In the genomic region with DNA sequence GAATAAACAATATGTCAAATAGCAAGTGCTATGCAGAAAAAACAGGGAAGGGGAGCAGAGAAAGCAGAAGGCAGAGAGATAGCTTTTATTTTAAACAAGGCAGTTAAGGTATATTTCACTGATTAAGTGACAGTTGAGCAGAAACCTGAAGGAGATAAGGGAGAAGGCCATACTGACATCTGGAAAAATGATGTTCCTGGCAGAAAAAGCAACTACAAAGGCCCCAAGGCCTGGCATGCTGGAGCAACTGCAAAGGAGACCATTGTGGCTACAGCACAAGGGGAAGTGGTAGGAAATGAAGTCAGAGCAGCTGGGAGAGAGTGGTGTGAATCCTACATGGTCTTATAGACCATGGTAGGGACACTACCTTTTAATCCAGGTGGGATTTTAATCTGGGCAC, we compare ENCODE assay signal across 15 cellular contexts. TPM values are rescaled to one million over a fixed set of nuclear protein-coding genes. Genes with fewer than 3 reads are reported as not detected.
DNase-seq lines count a peak whose midpoint lies in the region; ATAC-seq and TF ChIP-seq lines count a peak whose summit lies in the region.
"Had no signal": no experiment of that assay in that cellular context is flagged by ENCODE, and none has a peak within 500 bp of the region (broad histone marks: within the 10 kb centered on the region; RNA-seq: fewer than 3 reads in every experiment).

No MANE protein-coding gene starts in this region.

- ATAC-seq in left ventricle myocardium superior, result peak; percentile 26
- no peak for ATAC-seq in Right ventricle myocardium inferior
- no peak for ATAC-seq in T-helper 17 cell
- ATAC-seq in upper lobe of right lung, result peak; percentile 62
- ATAC-seq in GM18502 (IDR thresholded peaks at IDR 0.05; ENCODE audit: poor library complexity, unreplicated experiment), result no peak
- ATAC-seq in GM19395 (IDR thresholded peaks at IDR 0.05; ENCODE audit: unreplicated experiment), result no peak
- ATAC-seq: esophagus mucosa, PC-3 had no signal

- peak overlapping the region; percentile 44 for H3K27ac ChIP-seq in upper lobe of right lung
- H3K27ac ChIP-seq in coronary artery, result no peak overlapping the region
- H3K27ac ChIP-seq: C4-2B had no signal

- intact Hi-C loops in left ventricle myocardium superior (cut with micrococcal nuclease) (no loop called here), Right ventricle myocardium inferior (cut with DNase I) (no loop called here), upper lobe of right lung (cut with DNase I) (no loop called here)

- H3K4me1 ChIP-seq in upper lobe of right lung, result peaks cover 10% of the 10 kb centered on the region

- H3K27ac Mint-ChIP-seq in T-helper 17 cell (peak overlapping the region; percentile 91), immature natural killer cell (peak overlapping the region; percentile 12 to 82 (median 63))

- H3K4me1 Mint-ChIP-seq in T-helper 17 cell (peaks cover 27% of the 10 kb centered on the region), immature natural killer cell (peaks cover 24 to 32% of the 10 kb centered on the region in 2 donors)

- H3K9me3 Mint-ChIP-seq in immature natural killer cell, result no peaks in the 10 kb centered on the region
- H3K9me3 Mint-ChIP-seq: activated T-cell treated with anti-CD3 and anti-CD28 coated beads, Interleukin-2, amount 50 U/mL, for 24 hours had no signal

- no peak overlapping the region for H3K4me3 Mint-ChIP-seq in T-helper 17 cell
- no peak overlapping the region for H3K4me3 Mint-ChIP-seq in immature natural killer cell
- H3K4me3 Mint-ChIP-seq: activated T-cell treated with anti-CD3 and anti-CD28 coated beads, Interleukin-2, amount 50 U/mL, for 24 hours had no signal

- H3K36me3 ChIP-seq in upper lobe of right lung, result peaks cover 78% of the 10 kb centered on the region

- H3K9me3 ChIP-seq in T-helper 17 cell (ENCODE audit: control insufficient read depth, low read length, poor library complexity, severe bottlenecking) (no peaks in the 10 kb centered on the region), upper lobe of right lung (no peaks in the 10 kb centered on the region)

- peaks cover 14% of the 10 kb centered on the region for H3K36me3 Mint-ChIP-seq in T-helper 17 cell (ENCODE audit: low read depth)
- peaks cover 36 to 52% (median 40%) of the 10 kb centered on the region in 3 donors for H3K36me3 Mint-ChIP-seq in immature natural killer cell

- TF ChIP-seq CTCF in upper lobe of right lung (IDR thresholded peaks at IDR 0.05), result no peak
- no peak for TF ChIP-seq CTCF in coronary artery (IDR thresholded peaks at IDR 0.05)

- DNase-seq in left ventricle myocardium superior, result no peak
- DNase-seq in Right ventricle myocardium inferior (ENCODE audit: missing footprints), result no peak
- no peak for DNase-seq in T-helper 17 cell
- no peak for DNase-seq in immature natural killer cell
- DNase-seq in upper lobe of right lung, result no peak
- DNase-seq in coronary artery (ENCODE audit: low spot score), result no peak
- DNase-seq: activated T-cell treated with anti-CD3 and anti-CD28 coated beads, Interleukin-2, amount 50 U/mL, for 24 hours; hypothalamus; KG1; PC-3; stimulated activated naive CD4-positive, alpha-beta T cell had no signal

- H3K4me3 ChIP-seq in upper lobe of right lung (no peak overlapping the region), coronary artery (no peak overlapping the region)

- H3K27me3 ChIP-seq in upper lobe of right lung, result no peaks in the 10 kb centered on the region

- H3K27me3 Mint-ChIP-seq in T-helper 17 cell (no peaks in the 10 kb centered on the region), immature natural killer cell (ENCODE audit: low read depth in 3 of 3) (no peaks in the 10 kb centered on the region)
- H3K27me3 Mint-ChIP-seq: activated T-cell treated with anti-CD3 and anti-CD28 coated beads, Interleukin-2, amount 50 U/mL, for 24 hours had no signal

RNA-seq across cellular contexts. Expression of a gene that starts 8.9 kb away (rescaled TPM):
- 211 TPM for total RNA-seq in left ventricle myocardium superior
- 203 TPM for total RNA-seq in Right ventricle myocardium inferior
- 100 to 1,000 TPM; 334 to 345 TPM for total RNA-seq in T-helper 17 cell
- polyA plus RNA-seq in immature natural killer cell, result 100 to 1,000 TPM; 184 to 233 (median 232) TPM
- total RNA-seq in upper lobe of right lung, result 337 TPM

Comparison
In these comparisons a context has a peak if more than half of its experiments do, and no peak if none do; other contexts are left out.
1. ATAC-seq: peak in left ventricle myocardium superior (single experiment) and upper lobe of right lung (single experiment); none in Right ventricle myocardium inferior (single experiment), T-helper 17 cell (single experiment), GM18502 (single experiment) and GM19395 (single experiment).